ENCODE assay signal across 1 cellular context in the genomic region with DNA sequence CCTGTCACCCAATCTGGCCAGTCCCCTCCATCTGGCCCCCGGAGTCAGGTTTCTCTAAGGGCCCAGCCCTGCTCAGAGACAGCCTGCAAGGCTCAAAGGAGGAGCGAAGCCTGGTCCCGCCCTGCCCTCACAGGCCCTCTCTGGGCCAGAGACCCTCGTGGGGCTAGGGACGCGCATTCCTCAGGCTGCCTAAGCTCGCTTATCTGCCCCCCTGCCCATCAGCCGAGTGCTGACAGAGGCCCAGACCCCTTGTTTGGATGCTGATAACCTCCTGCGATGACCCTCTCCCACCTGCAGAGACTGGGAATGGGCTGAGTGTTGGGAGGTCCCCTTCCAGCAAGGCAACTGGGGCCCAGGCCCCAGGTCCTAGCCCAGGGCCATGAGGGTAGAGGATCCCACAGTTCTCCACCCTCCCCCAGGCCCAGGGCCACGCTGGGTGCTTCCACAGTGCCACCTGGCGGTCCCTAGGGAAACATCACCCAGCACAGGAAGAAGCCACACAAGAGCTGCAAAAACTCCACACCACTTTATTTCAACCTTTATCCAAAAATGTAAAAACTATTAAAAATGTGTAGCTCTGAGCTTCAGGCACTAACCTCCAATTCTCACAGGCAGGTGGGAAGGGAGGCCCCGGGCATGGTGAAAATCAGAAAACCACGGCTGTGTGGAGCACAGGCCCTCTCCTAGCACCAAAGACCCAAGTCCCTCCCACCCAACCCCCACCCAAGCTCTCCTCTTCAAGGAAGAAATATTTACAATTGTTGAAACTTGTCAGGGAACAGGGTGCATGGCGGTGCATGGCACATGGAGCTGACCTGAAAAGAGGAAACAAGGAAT.
TF ChIP-seq lines count a peak whose summit lies in the region.

No MANE protein-coding gene starts in this region.

TF ChIP-seq in K562, 482 proteins besides CTCF, POLR2A, EP300 and RAD21 (continued from another document):
- TF ChIP-seq TAF1 (IDR thresholded peaks at IDR 0.05; ENCODE audit: control insufficient read depth, extremely low read depth, insufficient read depth, low read length, severe bottlenecking): no peak
- no peak for TF ChIP-seq CBFA2T2 (conservative IDR thresholded peaks at IDR 0.05)
- TF ChIP-seq ATF7 (IDR thresholded peaks at IDR 0.05): no peak
- TF ChIP-seq ATF1 (CRISPR knock-in tag; IDR thresholded peaks at IDR 0.05): no peak
- TF ChIP-seq ATF1 (tag; IDR thresholded peaks at IDR 0.05): no peak
- 0 out of 2 replicates have a peak, but pooled peaks have one; percentile 19 for TF ChIP-seq KLF16 (IDR thresholded peaks at IDR 0.05)
- TF ChIP-seq KDM2B (CRISPR knock-in tag; IDR thresholded peaks at IDR 0.05): no peak
- TF ChIP-seq BCL6 (CRISPR knock-in tag; IDR thresholded peaks at IDR 0.05): no peak
- no peak for TF ChIP-seq CEBPG (CRISPR knock-in tag; IDR thresholded peaks at IDR 0.05)
- no peak for TF ChIP-seq CEBPG (tag; conservative IDR thresholded peaks at IDR 0.05 in 1 of 2, IDR thresholded peaks at IDR 0.05 in 1 of 2)
- TF ChIP-seq NR2C2 (CRISPR knock-in tag; IDR thresholded peaks at IDR 0.05): no peak
- no peak for TF ChIP-seq NR2C2 (tag; IDR thresholded peaks at IDR 0.05)
- no peak for TF ChIP-seq ZNF263 (CRISPR knock-in tag; IDR thresholded peaks at IDR 0.05; ENCODE audit: borderline replicate concordance)
- no peak for TF ChIP-seq ZC3H8 (IDR thresholded peaks at IDR 0.05)
- no peak for TF ChIP-seq GATAD2A (IDR thresholded peaks at IDR 0.05)
- TF ChIP-seq, protein P1, sequence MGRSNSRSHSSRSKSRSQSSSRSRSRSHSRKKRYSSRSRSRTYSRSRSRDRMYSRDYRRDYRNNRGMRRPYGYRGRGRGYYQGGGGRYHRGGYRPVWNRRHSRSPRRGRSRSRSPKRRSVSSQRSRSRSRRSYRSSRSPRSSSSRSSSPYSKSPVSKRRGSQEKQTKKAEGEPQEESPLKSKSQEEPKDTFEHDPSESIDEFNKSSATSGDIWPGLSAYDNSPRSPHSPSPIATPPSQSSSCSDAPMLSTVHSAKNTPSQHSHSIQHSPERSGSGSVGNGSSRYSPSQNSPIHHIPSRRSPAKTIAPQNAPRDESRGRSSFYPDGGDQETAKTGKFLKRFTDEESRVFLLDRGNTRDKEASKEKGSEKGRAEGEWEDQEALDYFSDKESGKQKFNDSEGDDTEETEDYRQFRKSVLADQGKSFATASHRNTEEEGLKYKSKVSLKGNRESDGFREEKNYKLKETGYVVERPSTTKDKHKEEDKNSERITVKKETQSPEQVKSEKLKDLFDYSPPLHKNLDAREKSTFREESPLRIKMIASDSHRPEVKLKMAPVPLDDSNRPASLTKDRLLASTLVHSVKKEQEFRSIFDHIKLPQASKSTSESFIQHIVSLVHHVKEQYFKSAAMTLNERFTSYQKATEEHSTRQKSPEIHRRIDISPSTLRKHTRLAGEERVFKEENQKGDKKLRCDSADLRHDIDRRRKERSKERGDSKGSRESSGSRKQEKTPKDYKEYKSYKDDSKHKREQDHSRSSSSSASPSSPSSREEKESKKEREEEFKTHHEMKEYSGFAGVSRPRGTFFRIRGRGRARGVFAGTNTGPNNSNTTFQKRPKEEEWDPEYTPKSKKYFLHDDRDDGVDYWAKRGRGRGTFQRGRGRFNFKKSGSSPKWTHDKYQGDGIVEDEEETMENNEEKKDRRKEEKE (IDR thresholded peaks at IDR 0.05; ENCODE audit: borderline replicate concordance in 1 of 2, control insufficient read depth in 1 of 2, low read depth in 2 of 2, low read length in 1 of 2): no peak
- TF ChIP-seq MAZ (CRISPR knock-in tag; conservative IDR thresholded peaks at IDR 0.05 in 1 of 2, IDR thresholded peaks at IDR 0.05 in 1 of 2): peak in 1 of 2 experiments; percentile 42; a peak in 1 of 4 replicates
- TF ChIP-seq HDGF (IDR thresholded peaks at IDR 0.05): no peak
- TF ChIP-seq, protein P2, sequence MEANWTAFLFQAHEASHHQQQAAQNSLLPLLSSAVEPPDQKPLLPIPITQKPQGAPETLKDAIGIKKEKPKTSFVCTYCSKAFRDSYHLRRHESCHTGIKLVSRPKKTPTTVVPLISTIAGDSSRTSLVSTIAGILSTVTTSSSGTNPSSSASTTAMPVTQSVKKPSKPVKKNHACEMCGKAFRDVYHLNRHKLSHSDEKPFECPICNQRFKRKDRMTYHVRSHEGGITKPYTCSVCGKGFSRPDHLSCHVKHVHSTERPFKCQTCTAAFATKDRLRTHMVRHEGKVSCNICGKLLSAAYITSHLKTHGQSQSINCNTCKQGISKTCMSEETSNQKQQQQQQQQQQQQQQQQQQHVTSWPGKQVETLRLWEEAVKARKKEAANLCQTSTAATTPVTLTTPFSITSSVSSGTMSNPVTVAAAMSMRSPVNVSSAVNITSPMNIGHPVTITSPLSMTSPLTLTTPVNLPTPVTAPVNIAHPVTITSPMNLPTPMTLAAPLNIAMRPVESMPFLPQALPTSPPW (CRISPR knock-in tag; IDR thresholded peaks at IDR 0.05): peak; percentile 33; the same call in 1 of the 2 replicates
- TF ChIP-seq POLR3A (IDR thresholded peaks at IDR 0.05; ENCODE audit: borderline replicate concordance, extremely low read depth, insufficient read depth, insufficient read length): no peak
- TF ChIP-seq NCOA1 (IDR thresholded peaks at IDR 0.05; ENCODE audit: low read depth): no peak
- no peak for TF ChIP-seq ADNP (tag; IDR thresholded peaks at IDR 0.05)
- TF ChIP-seq ARID2 (IDR thresholded peaks at IDR 0.05): peak; percentile 69; the same call in 1 of the 2 replicates
- no peak for TF ChIP-seq KDM1A (IDR thresholded peaks at IDR 0.05)
- TF ChIP-seq GATA2 (CRISPR knock-in tag; IDR thresholded peaks at IDR 0.05): no peak
- TF ChIP-seq TOE1 (IDR thresholded peaks at IDR 0.05; ENCODE audit: borderline replicate concordance): no peak
- TF ChIP-seq TOE1 (CRISPR knock-in tag; IDR thresholded peaks at IDR 0.05; ENCODE audit: borderline replicate concordance, low read depth): no peak
- TF ChIP-seq JUND (IDR thresholded peaks at IDR 0.05; ENCODE audit: borderline replicate concordance, low read depth, low read length): 0 out of 2 replicates have a peak, but pooled peaks have one; percentile 21
- no peak for TF ChIP-seq JUND (tag; IDR thresholded peaks at IDR 0.05; ENCODE audit: borderline replicate concordance, low read depth, low read length)
- TF ChIP-seq RB1 (IDR thresholded peaks at IDR 0.05; ENCODE audit: low read depth): 0 out of 2 replicates have a peak, but pooled peaks have one; percentile 62
- TF ChIP-seq, protein P3, sequence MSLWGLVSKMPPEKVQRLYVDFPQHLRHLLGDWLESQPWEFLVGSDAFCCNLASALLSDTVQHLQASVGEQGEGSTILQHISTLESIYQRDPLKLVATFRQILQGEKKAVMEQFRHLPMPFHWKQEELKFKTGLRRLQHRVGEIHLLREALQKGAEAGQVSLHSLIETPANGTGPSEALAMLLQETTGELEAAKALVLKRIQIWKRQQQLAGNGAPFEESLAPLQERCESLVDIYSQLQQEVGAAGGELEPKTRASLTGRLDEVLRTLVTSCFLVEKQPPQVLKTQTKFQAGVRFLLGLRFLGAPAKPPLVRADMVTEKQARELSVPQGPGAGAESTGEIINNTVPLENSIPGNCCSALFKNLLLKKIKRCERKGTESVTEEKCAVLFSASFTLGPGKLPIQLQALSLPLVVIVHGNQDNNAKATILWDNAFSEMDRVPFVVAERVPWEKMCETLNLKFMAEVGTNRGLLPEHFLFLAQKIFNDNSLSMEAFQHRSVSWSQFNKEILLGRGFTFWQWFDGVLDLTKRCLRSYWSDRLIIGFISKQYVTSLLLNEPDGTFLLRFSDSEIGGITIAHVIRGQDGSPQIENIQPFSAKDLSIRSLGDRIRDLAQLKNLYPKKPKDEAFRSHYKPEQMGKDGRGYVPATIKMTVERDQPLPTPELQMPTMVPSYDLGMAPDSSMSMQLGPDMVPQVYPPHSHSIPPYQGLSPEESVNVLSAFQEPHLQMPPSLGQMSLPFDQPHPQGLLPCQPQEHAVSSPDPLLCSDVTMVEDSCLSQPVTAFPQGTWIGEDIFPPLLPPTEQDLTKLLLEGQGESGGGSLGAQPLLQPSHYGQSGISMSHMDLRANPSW (CRISPR knock-in tag; IDR thresholded peaks at IDR 0.05): no peak
- no peak for TF ChIP-seq HNRNPL (IDR thresholded peaks at IDR 0.05; ENCODE audit: low read depth, low read length)
- TF ChIP-seq MYBL2 (IDR thresholded peaks at IDR 0.05; ENCODE audit: low read depth): no peak
- TF ChIP-seq MYBL2 (CRISPR knock-in tag; IDR thresholded peaks at IDR 0.05; ENCODE audit: borderline replicate concordance): no peak
- no peak for TF ChIP-seq ZNF707 (CRISPR knock-in tag; conservative IDR thresholded peaks at IDR 0.05)
- TF ChIP-seq, protein P4, sequence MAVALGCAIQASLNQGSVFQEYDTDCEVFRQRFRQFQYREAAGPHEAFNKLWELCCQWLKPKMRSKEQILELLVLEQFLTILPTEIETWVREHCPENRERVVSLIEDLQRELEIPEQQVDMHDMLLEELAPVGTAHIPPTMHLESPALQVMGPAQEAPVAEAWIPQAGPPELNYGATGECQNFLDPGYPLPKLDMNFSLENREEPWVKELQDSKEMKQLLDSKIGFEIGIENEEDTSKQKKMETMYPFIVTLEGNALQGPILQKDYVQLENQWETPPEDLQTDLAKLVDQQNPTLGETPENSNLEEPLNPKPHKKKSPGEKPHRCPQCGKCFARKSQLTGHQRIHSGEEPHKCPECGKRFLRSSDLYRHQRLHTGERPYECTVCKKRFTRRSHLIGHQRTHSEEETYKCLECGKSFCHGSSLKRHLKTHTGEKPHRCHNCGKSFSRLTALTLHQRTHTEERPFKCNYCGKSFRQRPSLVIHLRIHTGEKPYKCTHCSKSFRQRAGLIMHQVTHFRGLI (CRISPR knock-in tag; IDR thresholded peaks at IDR 0.05): no peak
- TF ChIP-seq, protein P5, sequence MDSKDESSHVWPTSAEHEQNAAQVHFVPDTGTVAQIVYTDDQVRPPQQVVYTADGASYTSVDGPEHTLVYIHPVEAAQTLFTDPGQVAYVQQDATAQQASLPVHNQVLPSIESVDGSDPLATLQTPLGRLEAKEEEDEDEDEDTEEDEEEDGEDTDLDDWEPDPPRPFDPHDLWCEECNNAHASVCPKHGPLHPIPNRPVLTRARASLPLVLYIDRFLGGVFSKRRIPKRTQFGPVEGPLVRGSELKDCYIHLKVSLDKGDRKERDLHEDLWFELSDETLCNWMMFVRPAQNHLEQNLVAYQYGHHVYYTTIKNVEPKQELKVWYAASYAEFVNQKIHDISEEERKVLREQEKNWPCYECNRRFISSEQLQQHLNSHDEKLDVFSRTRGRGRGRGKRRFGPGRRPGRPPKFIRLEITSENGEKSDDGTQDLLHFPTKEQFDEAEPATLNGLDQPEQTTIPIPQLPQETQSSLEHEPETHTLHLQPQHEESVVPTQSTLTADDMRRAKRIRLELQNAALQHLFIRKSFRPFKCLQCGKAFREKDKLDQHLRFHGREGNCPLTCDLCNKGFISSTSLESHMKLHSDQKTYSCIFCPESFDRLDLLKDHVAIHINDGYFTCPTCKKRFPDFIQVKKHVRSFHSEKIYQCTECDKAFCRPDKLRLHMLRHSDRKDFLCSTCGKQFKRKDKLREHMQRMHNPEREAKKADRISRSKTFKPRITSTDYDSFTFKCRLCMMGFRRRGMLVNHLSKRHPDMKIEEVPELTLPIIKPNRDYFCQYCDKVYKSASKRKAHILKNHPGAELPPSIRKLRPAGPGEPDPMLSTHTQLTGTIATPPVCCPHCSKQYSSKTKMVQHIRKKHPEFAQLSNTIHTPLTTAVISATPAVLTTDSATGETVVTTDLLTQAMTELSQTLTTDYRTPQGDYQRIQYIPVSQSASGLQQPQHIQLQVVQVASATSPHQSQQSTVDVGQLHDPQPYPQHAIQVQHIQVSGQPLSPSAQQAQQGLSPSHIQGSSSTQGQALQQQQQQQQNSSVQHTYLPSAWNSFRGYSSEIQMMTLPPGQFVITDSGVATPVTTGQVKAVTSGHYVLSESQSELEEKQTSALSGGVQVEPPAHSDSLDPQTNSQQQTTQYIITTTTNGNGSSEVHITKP (IDR thresholded peaks at IDR 0.05; ENCODE audit: partially characterized antibody): no peak
- no peak for TF ChIP-seq SP2 (IDR thresholded peaks at IDR 0.05; ENCODE audit: extremely low read depth, low read depth, low read length, poor library complexity, severe bottlenecking)
- TF ChIP-seq ZNF324 (CRISPR knock-in tag; IDR thresholded peaks at IDR 0.05): no peak
- TF ChIP-seq PCBP2 (IDR thresholded peaks at IDR 0.05; ENCODE audit: low read depth, low read length, poor library complexity, severe bottlenecking): no peak
- TF ChIP-seq XRCC5 (IDR thresholded peaks at IDR 0.05; ENCODE audit: low read depth, low read length): 0 out of 2 replicates have a peak, but pooled peaks have one; percentile 70
TF ChIP-seq in K562: peak in this region for 12.
